ENCODE assay signal across 14 cellular contexts in genomic region chrX:53190363-53190960, GRCh38. TPM values are rescaled to one million over a fixed set of nuclear protein-coding genes. Genes with fewer than 3 reads are reported as not detected.
DNase-seq lines count a peak whose midpoint lies in the region; ATAC-seq, FAIRE-seq and TF ChIP-seq lines count a peak whose summit lies in the region.
"Had no signal": no experiment of that assay in that cellular context is flagged by ENCODE, and none has a peak within 500 bp of the region (broad histone marks: within the 10 kb centered on the region; RNA-seq: fewer than 3 reads in every experiment).

No MANE protein-coding gene starts in this region.

- peak overlapping the region in 4 of 8 donors; percentile 6 to 79 (median 73) for H3K27ac Mint-ChIP-seq in CD8-positive, alpha-beta memory T cell

- no peak for TF ChIP-seq RAD21 in A549 (conservative IDR thresholded peaks at IDR 0.05 in 1 of 2, IDR thresholded peaks at IDR 0.05 in 1 of 2)

- no peak overlapping the region for H3K27ac ChIP-seq in A549
- no peak overlapping the region for H3K27ac ChIP-seq in CD8-positive, alpha-beta memory T cell (ENCODE audit: low read depth, low read length)
- H3K27ac ChIP-seq: neutrophil, thoracic aorta had no signal

- DNase-seq in A549 (ENCODE audit: low read depth in 1 of 2, low spot score in 1 of 2) (no peak), GM12865 (ENCODE audit: low read depth) (no peak), fibroblast of the aortic adventitia (ENCODE audit: low read depth) (no peak), H4 (ENCODE audit: low spot score) (no peak), C1 segment of cervical spinal cord (lab: John Stamatoyannopoulos, UW) (no peak), head of caudate nucleus (no peak)
- DNase-seq in CD8-positive, alpha-beta memory T cell: no peak
- DNase-seq: activated T-cell treated with anti-CD3 and anti-CD28 coated beads, Interleukin-2, amount 50 U/mL, for 48 hours; COR-L47; stimulated activated CD4-positive, alpha-beta T cell treated with anti-CD3 and anti-CD28 coated beads, Interleukin-4, amount 100 ng/mL, for 1 hour had no signal

- no peaks in the 10 kb centered on the region for H3K4me1 ChIP-seq in A549
- no peaks in the 10 kb centered on the region for H3K4me1 ChIP-seq in CD8-positive, alpha-beta memory T cell (ENCODE audit: insufficient read depth, low read length)

- H3K9me3 ChIP-seq in A549: no peaks in the 10 kb centered on the region
- no peaks in the 10 kb centered on the region for H3K9me3 ChIP-seq in CD8-positive, alpha-beta memory T cell (ENCODE audit: low read length)
- H3K9me3 ChIP-seq: neutrophil, thoracic aorta had no signal

- no peaks in the 10 kb centered on the region for H3K27me3 ChIP-seq in CD8-positive, alpha-beta memory T cell (ENCODE audit: insufficient read depth, low read length, poor library complexity, severe bottlenecking)
- H3K27me3 ChIP-seq: neutrophil had no signal

- no peaks in the 10 kb centered on the region for H3K9me3 Mint-ChIP-seq in CD8-positive, alpha-beta memory T cell

- H3K4me3 ChIP-seq in A549: no peak overlapping the region
- H3K4me3 ChIP-seq in GM12865 (ENCODE audit: low read depth, low read length): no peak overlapping the region
- H3K4me3 ChIP-seq in fibroblast of the aortic adventitia (ENCODE audit: low read depth, low read length): no peak overlapping the region
- no peak overlapping the region for H3K4me3 ChIP-seq in CD8-positive, alpha-beta memory T cell (ENCODE audit: low read length)
- H3K4me3 ChIP-seq: thoracic aorta had no signal

- 75% methylated on average over 6 of the region's 6 CpGs for WGBS in A549 (ENCODE audit: missing lambda C conversion rate)

- CTCF ChIA-PET in A549 (lab: Yijun Ruan, JAX): interaction anchor here (1.0 to 1.7 kb wide), 3 partner anchors 21 to 172 kb away, joined by 3 to 5 read pairs (median 4); no protein-coding TSS in a partner anchor
- CTCF ChIA-PET in CD8-positive, alpha-beta memory T cell (lab: Charles Lee): no interaction called here

- FAIRE-seq in A549 (lab: Jason Lieb, UNC): no peak
- FAIRE-seq: TTC549 had no signal

- H3K4me3 Mint-ChIP-seq in CD8-positive, alpha-beta memory T cell: no peak overlapping the region

- no peaks in the 10 kb centered on the region for H3K27me3 Mint-ChIP-seq in CD8-positive, alpha-beta memory T cell

- no peak for TF ChIP-seq EP300 in A549 (IDR thresholded peaks at IDR 0.05)

- H3K4me2 ChIP-seq in A549: no peak overlapping the region

- POLR2A ChIA-PET in A549 (lab: Yijun Ruan, JAX): interaction anchor here (1.0 kb wide), 1 partner anchor 35 kb away, joined by 3 read pairs; the partner anchor contains the start of gene KDM5C
- POLR2A ChIA-PET in CD8-positive, alpha-beta memory T cell (lab: Charles Lee): no interaction called here

- H3K36me3 Mint-ChIP-seq in CD8-positive, alpha-beta memory T cell: peaks cover 1 to 31% (median 7%) of the 10 kb centered on the region in 3 donors

- peaks cover 0 to 6% (median 0%) of the 10 kb centered on the region in 3 donors for H3K4me1 Mint-ChIP-seq in CD8-positive, alpha-beta memory T cell

- intact Hi-C loops in head of caudate nucleus (cut with DNase I): no loop called here

- TF ChIP-seq CTCF in A549 (IDR thresholded peaks at IDR 0.05) (0 out of 3 replicates have a peak, but pooled peaks have one; percentile 13), GM12865 (IDR thresholded peaks at IDR 0.05; ENCODE audit: insufficient read depth, low read depth, low read length, missing control alignments) (peak; percentile 5), fibroblast of the aortic adventitia (IDR thresholded peaks at IDR 0.05; ENCODE audit: insufficient read depth, low read length) (peak; percentile 15)

- peaks cover 8% of the 10 kb centered on the region for H3K36me3 ChIP-seq in CD8-positive, alpha-beta memory T cell (ENCODE audit: insufficient read depth, low read length)

- no peak for TF ChIP-seq POLR2A in A549 (IDR thresholded peaks at IDR 0.05; ENCODE audit: low read length)

- ATAC-seq in A549: peak in 1 of 2 experiments; percentile 62; a peak in 3 of 6 replicates

TF ChIP-seq in A549, 52 proteins besides CTCF, POLR2A, EP300 and RAD21:
- TF ChIP-seq FOXS1 (CRISPR knock-in tag; IDR thresholded peaks at IDR 0.05) (no peak), HDAC2 (IDR thresholded peaks at IDR 0.05) (no peak), RFX5 (IDR thresholded peaks at IDR 0.05) (no peak), CHD2 (IDR thresholded peaks at IDR 0.05; ENCODE audit: low read length, partially characterized antibody) (no peak), ATOH8 (CRISPR knock-in tag; IDR thresholded peaks at IDR 0.05; ENCODE audit: low read depth) (no peak), HOXB5 (CRISPR knock-in tag; IDR thresholded peaks at IDR 0.05) (no peak), CBX2 (IDR thresholded peaks at IDR 0.05; ENCODE audit: borderline replicate concordance, low read depth) (no peak), NPAS2 (CRISPR knock-in tag; IDR thresholded peaks at IDR 0.05; ENCODE audit: borderline replicate concordance) (no peak), CEBPB (IDR thresholded peaks at IDR 0.05) (no peak), KDM5A (IDR thresholded peaks at IDR 0.05) (no peak), PBX3 (IDR thresholded peaks at IDR 0.05) (no peak), POLR2AphosphoS2 (conservative IDR thresholded peaks at IDR 0.05; ENCODE audit: low read length) (no peak)

TF ChIP-seq in PFSK-1, 5 proteins besides CTCF, POLR2A, EP300 and RAD21:
- no peak for TF ChIP-seq REST (IDR thresholded peaks at IDR 0.05; ENCODE audit: insufficient read depth in 1 of 2, low read depth in 2 of 2, low read length in 2 of 2)
- TF ChIP-seq POLR2AphosphoS5 (IDR thresholded peaks at IDR 0.05; ENCODE audit: low read depth, low read length): peak; percentile 41
- TF ChIP-seq FOXP2 (optimal IDR thresholded peaks at IDR 0.05; ENCODE audit: borderline replicate concordance, extremely low read depth, extremely low read length, insufficient read depth): no peak
- TF ChIP-seq TAF1 (IDR thresholded peaks at IDR 0.05; ENCODE audit: borderline replicate concordance, insufficient read depth, low read length): no peak
- TF ChIP-seq SIN3A (IDR thresholded peaks at IDR 0.05; ENCODE audit: borderline replicate concordance, insufficient read depth, low read length): no peak

RNA-seq across cellular contexts. Expression of gene KDM5C, which starts 34.5 kb away (rescaled TPM):
- polyA plus RNA-seq in A549 (2011; rRNA removed) (66.8 and 82.0 TPM in 2 replicates), A549 (2017; fragmentation: RNase III; extraction: RNeasy Plus Mini Kit Qiagen cat#74134 plus additional on column Dnase treatment) (43.9 to 48.9 TPM (median 46.5 TPM) in 3 replicates)
- 39.3 and 51.0 TPM in 2 replicates for polyA plus RNA-seq in A549 (2012; cell fraction: cytosol; rRNA removed)
- 109 and 122 TPM in 2 replicates for polyA plus RNA-seq in A549 (2012; cell fraction: nucleus; rRNA removed)
- polyA minus RNA-seq in A549 (2011; rRNA and poly(A)+ RNA removed): 145 and 151 TPM in 2 replicates
- polyA plus RNA-seq in PFSK-1 (2012; ENCODE audit: insufficient read length, low read depth): 62.7 TPM
- total RNA-seq in fibroblast of the aortic adventitia (ENCODE audit: low replicate concordance): 51.7 and 76.4 TPM in 2 replicates
- total RNA-seq in CD8-positive, alpha-beta memory T cell: 10 to 100 TPM; 85.3 to 86.4 TPM
- polyA plus RNA-seq in CD8-positive, alpha-beta memory T cell: 39.1 TPM
- total RNA-seq in H4 (2014; rRNA removed; shearing (Covaris generic)): 62.1 and 89.6 TPM in 2 replicates
